ENCODE assay signal across 8 cellular contexts in the genomic region with DNA sequence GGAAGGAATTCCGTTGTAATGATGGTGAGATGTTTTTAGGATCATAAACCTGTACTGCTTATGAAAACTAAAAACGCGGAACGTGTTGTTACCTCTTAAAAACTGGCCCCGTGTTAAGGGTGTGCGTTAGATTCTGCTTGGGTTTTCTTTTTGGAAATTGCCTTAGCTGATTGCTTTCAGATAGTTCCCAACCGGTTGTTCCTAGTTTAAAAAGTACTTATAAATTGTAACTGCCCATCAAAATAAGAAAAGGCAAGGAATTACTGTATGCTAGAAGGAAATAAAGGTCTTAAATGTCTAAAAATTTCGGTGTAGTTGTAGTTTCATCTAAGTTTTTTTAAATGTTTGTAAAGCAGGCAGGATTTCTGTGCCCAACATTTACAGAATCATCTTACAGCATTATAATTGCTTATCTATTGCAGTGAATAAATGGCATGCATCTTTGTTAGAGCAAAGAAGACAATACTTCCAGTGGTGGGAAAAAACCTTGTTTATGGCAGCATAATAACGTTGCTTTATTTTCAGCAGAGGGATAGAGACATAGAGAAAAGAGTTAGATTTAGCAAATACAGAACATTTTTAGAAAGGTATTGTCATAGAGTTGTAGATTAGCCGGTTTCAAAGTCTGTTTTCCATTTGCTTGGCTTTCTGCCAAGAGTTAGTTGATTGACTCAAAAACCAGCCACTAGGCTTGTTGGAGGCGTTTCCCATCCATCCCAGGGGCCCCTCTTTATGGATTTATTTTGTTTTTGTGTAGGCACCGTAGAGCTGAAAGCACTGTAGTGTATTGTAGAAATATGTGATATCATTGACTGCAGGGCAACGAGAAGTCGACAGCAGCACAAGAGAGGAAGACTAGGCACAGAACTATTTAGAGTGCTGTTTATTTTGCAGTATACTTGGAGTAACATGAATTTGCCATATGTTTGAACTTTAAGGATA. TPM values are rescaled to one million over a fixed set of nuclear protein-coding genes. Genes with fewer than 3 reads are reported as not detected.
DNase-seq lines count a peak whose midpoint lies in the region; ATAC-seq, FAIRE-seq and TF ChIP-seq lines count a peak whose summit lies in the region.

No MANE protein-coding gene starts in this region.

- H3K27me3 ChIP-seq in astrocyte (ENCODE audit: insufficient read depth, low read length): no peaks in the 10 kb centered on the region

- no peak for ATAC-seq in GM18861 (IDR thresholded peaks at IDR 0.05; ENCODE audit: unreplicated experiment)
- ATAC-seq in GM21423 (IDR thresholded peaks at IDR 0.05; ENCODE audit: unreplicated experiment): no peak

- H3K36me3 ChIP-seq in astrocyte (ENCODE audit: insufficient read depth, low read length): no peaks in the 10 kb centered on the region

- no peaks in the 10 kb centered on the region for H3K9me3 ChIP-seq in astrocyte (ENCODE audit: insufficient read depth, low read depth, low read length)

- DNase-seq in DMS79 (lab: John Stamatoyannopoulos, UW): peak; percentile 31
- peak; percentile 76 for DNase-seq in LHCN-M2 (ENCODE audit: low read depth)
- peak; percentile 80 for DNase-seq in RPMI8226
- DNase-seq in astrocyte (ENCODE audit: low read depth): peak; percentile 53
- peak; percentile 55 for DNase-seq in hepatic stellate cell (ENCODE audit: low spot score)
- peak; percentile 23 for DNase-seq in progenitor cell of endocrine pancreas (ENCODE audit: low spot score, unreplicated experiment)

- no peak for FAIRE-seq in astrocyte (lab: Jason Lieb, UNC)

- peaks cover 10% of the 10 kb centered on the region for H3K4me1 Mint-ChIP-seq in astrocyte (ENCODE audit: low read depth, unreplicated experiment)
- H3K4me1 Mint-ChIP-seq in progenitor cell of endocrine pancreas (ENCODE audit: low read depth): peaks cover 26% of the 10 kb centered on the region

- peak overlapping the region; percentile 93 for H3K27ac ChIP-seq in astrocyte (ENCODE audit: low read depth, low read length)

- H3K4me3 Mint-ChIP-seq in astrocyte (ENCODE audit: unreplicated experiment): peak overlapping the region; percentile 97
- H3K4me3 Mint-ChIP-seq in progenitor cell of endocrine pancreas (ENCODE audit: low read depth): peak overlapping the region; percentile 98

- no peak overlapping the region for H2AFZ ChIP-seq in astrocyte (ENCODE audit: low read depth, low read length)

- no peaks in the 10 kb centered on the region for H3K27me3 Mint-ChIP-seq in astrocyte (ENCODE audit: low read depth, unreplicated experiment)
- H3K27me3 Mint-ChIP-seq in progenitor cell of endocrine pancreas: peaks cover 5% of the 10 kb centered on the region

- peak overlapping the region; percentile 85 for H3K4me2 ChIP-seq in astrocyte (ENCODE audit: low read length)

- H3K27ac Mint-ChIP-seq in astrocyte (ENCODE audit: unreplicated experiment): peak overlapping the region; percentile 90
- H3K27ac Mint-ChIP-seq in progenitor cell of endocrine pancreas: peak overlapping the region; percentile 97

- H3K9me3 Mint-ChIP-seq in astrocyte (ENCODE audit: unreplicated experiment): no peaks in the 10 kb centered on the region
- no peaks in the 10 kb centered on the region for H3K9me3 Mint-ChIP-seq in progenitor cell of endocrine pancreas (ENCODE audit: low read depth)

- peaks cover 52% of the 10 kb centered on the region for H4K20me1 ChIP-seq in astrocyte (ENCODE audit: insufficient read depth, low read length)

- H3K4me1 ChIP-seq in astrocyte (ENCODE audit: insufficient read depth, low read length): peaks cover 13% of the 10 kb centered on the region

- no peak for TF ChIP-seq CTCF in astrocyte (IDR thresholded peaks at IDR 0.05; ENCODE audit: insufficient read depth, low read depth, low read length)
- peak; percentile 2 for TF ChIP-seq CTCF in progenitor cell of endocrine pancreas (IDR thresholded peaks at IDR 0.05; ENCODE audit: unreplicated experiment)

- no peaks in the 10 kb centered on the region for H3K36me3 Mint-ChIP-seq in astrocyte (ENCODE audit: low read depth, unreplicated experiment)
- H3K36me3 Mint-ChIP-seq in progenitor cell of endocrine pancreas (ENCODE audit: insufficient read depth): peaks cover 1% of the 10 kb centered on the region

- H3K79me2 ChIP-seq in astrocyte (ENCODE audit: insufficient read depth, low read length): peaks cover 66% of the 10 kb centered on the region

- peak overlapping the region; percentile 89 for H3K4me3 ChIP-seq in astrocyte (ENCODE audit: insufficient read depth, low read depth, low read length)

- H3K9ac ChIP-seq in astrocyte (ENCODE audit: low read length): peak overlapping the region; percentile 92

RNA-seq across cellular contexts. Expression of gene PPM1D, which starts 1.7 kb away (rescaled TPM):
- total RNA-seq in LHCN-M2 (2014; rRNA removed): 7.4 and 9.8 TPM in 2 replicates
- polyA plus RNA-seq in LHCN-M2 (2012): 3.5 TPM
- total RNA-seq in astrocyte: 24.1 and 28.7 TPM in 2 replicates
- total RNA-seq in progenitor cell of endocrine pancreas: 20.8 and 21.2 TPM in 2 replicates

Comparison
In these comparisons a context has a peak if more than half of its experiments do, and no peak if none do; other contexts are left out.
1. DNase-seq: peak in every context shown above with its lines; median percentile 80 in RPMI8226; 76 in LHCN-M2; 55 in hepatic stellate cell; 53 in astrocyte; 31 in DMS79; 23 in progenitor cell of endocrine pancreas.